ENCODE assay signal across 8 cellular contexts in the genomic region with DNA sequence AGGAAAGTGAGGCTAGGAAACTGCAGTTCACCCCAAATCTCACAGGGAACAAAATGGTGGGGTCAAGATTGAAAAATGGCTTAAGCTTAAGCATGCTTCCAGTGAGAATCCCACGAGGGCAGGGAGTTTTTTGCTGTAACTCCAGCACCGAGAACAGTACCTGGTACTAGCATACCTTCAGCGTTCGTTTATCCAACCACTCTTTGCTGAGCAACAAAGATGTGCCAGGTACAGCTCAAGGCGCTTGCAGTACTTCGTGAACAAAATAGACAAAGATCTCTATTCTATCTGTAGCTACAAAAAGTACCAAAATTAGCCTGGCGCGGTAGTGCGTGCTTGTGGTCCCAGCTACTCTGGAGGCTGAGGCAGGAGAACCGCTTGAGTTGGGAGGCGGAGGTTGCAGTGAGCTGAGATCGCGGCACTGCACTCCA. TPM values are rescaled to one million over a fixed set of nuclear protein-coding genes. Genes with fewer than 3 reads are reported as not detected.
DNase-seq lines count a peak whose midpoint lies in the region; ATAC-seq and TF ChIP-seq lines count a peak whose summit lies in the region.

No MANE protein-coding gene starts in this region.

- H4K5ac ChIP-seq in H9 (ENCODE audit: insufficient read length, low read depth, low read length), result no peak overlapping the region

- H4K91ac ChIP-seq in H9 (ENCODE audit: insufficient read length, low read depth, low read length), result no peak overlapping the region

- no peaks in the 10 kb centered on the region for H3K9me3 Mint-ChIP-seq in H9

- H3K27ac Mint-ChIP-seq in H9, result peak overlapping the region; percentile 93 to 97 (median 95); a peak in 6 of 7 replicates

- no peak overlapping the region for H2AK5ac ChIP-seq in H9 (ENCODE audit: insufficient read length, low read length)

- H4K20me1 ChIP-seq in H9 (ENCODE audit: control insufficient read depth, insufficient read depth, insufficient read length), result no peaks in the 10 kb centered on the region

- peaks cover 0 to 2% (median 2%) of the 10 kb centered on the region in 3 experiments; a peak in 3 of 7 replicates for H3K36me3 Mint-ChIP-seq in H9 (ENCODE audit: insufficient read depth in 1 of 3, low read depth in 3 of 3)

- intact Hi-C loops in gastrocnemius medialis (cut with DNase I; ENCODE audit: low total_unique reads), result no loop called here

- no peaks in the 10 kb centered on the region for H3K27me3 Mint-ChIP-seq in H9 (ENCODE audit: low read depth)

- no peak overlapping the region for H2BK120ac ChIP-seq in H9 (ENCODE audit: low read depth, low read length, poor library complexity, severe bottlenecking)

- H3K36me3 ChIP-seq in gastroesophageal sphincter (no peaks in the 10 kb centered on the region), gastrocnemius medialis (no peaks in the 10 kb centered on the region)

- no peak for ATAC-seq in gastroesophageal sphincter
- ATAC-seq in gastrocnemius medialis, result no peak
- no peak for ATAC-seq in HG02970 (IDR thresholded peaks at IDR 0.05; ENCODE audit: low FRiP score, unreplicated experiment)

- H3K27me3 ChIP-seq in H9 (ENCODE audit: insufficient read depth, low read length) (no peaks in the 10 kb centered on the region), gastroesophageal sphincter (no peaks in the 10 kb centered on the region), gastrocnemius medialis (no peaks in the 10 kb centered on the region)

- no peaks in the 10 kb centered on the region for H3K79me1 ChIP-seq in H9 (ENCODE audit: insufficient read depth, low read depth, low read length, poor library complexity, severe bottlenecking)

- no peak overlapping the region for H3K18ac ChIP-seq in H9 (ENCODE audit: insufficient read length, low read depth, low read length)

- DNase-seq in H9, result no peak
- peak; percentile 55 to 59 for DNase-seq in activated T-cell treated with anti-CD3 and anti-CD28 coated beads, Interleukin-2, amount 50 U/mL, for 48 hours
- no peak for DNase-seq in gastrocnemius medialis
- no peak for DNase-seq in T-helper 9 cell
- DNase-seq in SW 1271 (lab: John Stamatoyannopoulos, UW), result no peak

- no peak overlapping the region for H3K14ac ChIP-seq in H9 (ENCODE audit: insufficient read depth, low read length)

- H2BK12ac ChIP-seq in H9 (ENCODE audit: insufficient read length, low read depth, low read length), result no peak overlapping the region

- no peak overlapping the region for H2BK15ac ChIP-seq in H9 (ENCODE audit: low read depth, low read length)

- no peak overlapping the region for H3T11ph ChIP-seq in H9 (ENCODE audit: low read length)

- H3K9me3 ChIP-seq in H9 (ENCODE audit: control insufficient read depth, low read depth, low read length), result no peaks in the 10 kb centered on the region
- no peaks in the 10 kb centered on the region for H3K9me3 ChIP-seq in gastroesophageal sphincter
- H3K9me3 ChIP-seq in gastrocnemius medialis, result no peaks in the 10 kb centered on the region

- peak overlapping the region; percentile 90 for H3K9ac ChIP-seq in H9 (ENCODE audit: extremely low read depth, insufficient read length, low read length)

- in situ Hi-C loops in gastrocnemius medialis (cut with MboI; ENCODE audit: low sequenced_read_pairs in 4 of 4), result no loop called here

- H3K4me1 Mint-ChIP-seq in H9, result peaks cover 5 to 17% of the 10 kb centered on the region in 2 experiments

- peak overlapping the region; percentile 93 to 97 for H3K4me3 Mint-ChIP-seq in H9

- H3K79me2 ChIP-seq in H9 (ENCODE audit: insufficient read depth, low read length), result peaks cover 16% of the 10 kb centered on the region; the same call in 1 of the 2 replicates

- H3K56ac ChIP-seq in H9 (ENCODE audit: insufficient read length, low read depth, low read length), result no peak overlapping the region

- peak overlapping the region; percentile 71 for H3K27ac ChIP-seq in 22Rv1
- H3K27ac ChIP-seq in H9 (ENCODE audit: insufficient read length, low read depth, low read length), result peak overlapping the region; percentile 18
- peak overlapping the region; percentile 49 to 98 (median 96) for H3K27ac ChIP-seq in gastroesophageal sphincter
- H3K27ac ChIP-seq in gastrocnemius medialis, result peak overlapping the region; percentile 89 to 100 (median 98)

- no peak overlapping the region for H2AFZ ChIP-seq in H9 (ENCODE audit: low read length)

- H3K4me3 ChIP-seq in gastroesophageal sphincter (peak overlapping the region; percentile 72 to 99), gastrocnemius medialis (peak overlapping the region; percentile 70 to 100 (median 97))

- H3K4me1 ChIP-seq in H9 (ENCODE audit: insufficient read depth, low read length) (no peaks in the 10 kb centered on the region), gastroesophageal sphincter (peaks cover 3 to 49% (median 19%) of the 10 kb centered on the region in 3 donors), gastrocnemius medialis (peaks cover 39 to 44% of the 10 kb centered on the region in 2 donors)

- WGBS in H9 (ENCODE audit: extremely low coverage, insufficient read length, low lambda C conversion rate), result no CpG with 5 or more reads among the region's 13 CpGs
- 50 to 60% methylated on average over 4 to 13 of the region's 13 CpGs for WGBS in gastroesophageal sphincter (ENCODE audit: low coverage in 1 of 2), 2 donors

- TF ChIP-seq POLR2A in gastroesophageal sphincter (IDR thresholded peaks at IDR 0.05) (no peak), gastrocnemius medialis (IDR thresholded peaks at IDR 0.05) (no peak)

- no peak overlapping the region for H2BK20ac ChIP-seq in H9 (ENCODE audit: low read depth, low read length, poor library complexity, severe bottlenecking)

- no peak overlapping the region for H2BK5ac ChIP-seq in H9 (ENCODE audit: insufficient read length, low read length)

- H3K23me2 ChIP-seq in H9 (ENCODE audit: insufficient read length, low read depth, low read length, poor library complexity, severe bottlenecking), result peaks cover 8% of the 10 kb centered on the region

- peak overlapping the region; percentile 86 for H3K4me2 ChIP-seq in H9 (ENCODE audit: insufficient read depth, insufficient read length, low read length)

- no peak for TF ChIP-seq EP300 in gastroesophageal sphincter (IDR thresholded peaks at IDR 0.05)

- TF ChIP-seq CTCF in 22Rv1 (IDR thresholded peaks at IDR 0.05), result no peak
- no peak for TF ChIP-seq CTCF in H9 (conservative IDR thresholded peaks at IDR 0.05)
- no peak for TF ChIP-seq CTCF in gastroesophageal sphincter (IDR thresholded peaks at IDR 0.05)
- TF ChIP-seq CTCF in gastrocnemius medialis (IDR thresholded peaks at IDR 0.05 in 4 of 5, conservative IDR thresholded peaks at IDR 0.05 in 1 of 5), result no peak

- H4K8ac ChIP-seq in H9 (replicated peaks; ENCODE audit: insufficient read length, low read depth, low read length), result no peak overlapping the region

- no peak overlapping the region for H3K4ac ChIP-seq in H9 (ENCODE audit: low read depth, low read length)

- H3K23ac ChIP-seq in H9 (ENCODE audit: insufficient read length, low read depth, low read length), result no peak overlapping the region

RNA-seq across cellular contexts. Expression of a gene that starts 0.8 kb away (rescaled TPM):
- 48.0 and 53.3 TPM in 2 replicates for total RNA-seq in H9 (2021)
- total RNA-seq in gastroesophageal sphincter, result 10 to 100 TPM; 28.5 to 49.9 (median 38.0) TPM
- total RNA-seq in gastrocnemius medialis, result 10 to 100 TPM; 49.4 to 80.6 (median 73.6) TPM

RNA-seq across cellular contexts. Expression of a gene that starts 10.0 kb away (rescaled TPM):
- total RNA-seq in H9 (2021) (21.8 and 24.4 TPM in 2 replicates), gastroesophageal sphincter (10 to 100 TPM; 10.9 to 16.5 (median 13.4) TPM), gastrocnemius medialis (10 to 100 TPM in 3 of 4 donors, 1 to 10 TPM in 1; 8.7 to 15.0 (median 13.4) TPM)

RNA-seq across cellular contexts. Expression of a gene that starts 47.1 kb away (rescaled TPM):
- total RNA-seq in H9 (2021) (14.1 and 15.5 TPM in 2 replicates), gastroesophageal sphincter (10 to 100 TPM in 1 of 4 donors, 1 to 10 TPM in 3; 6.9 to 15.9 (median 7.7) TPM), gastrocnemius medialis (1 to 10 TPM; 1.1 to 4.7 (median 3.4) TPM)

RNA-seq across cellular contexts. Expression of a gene that starts 50.8 kb away (rescaled TPM):
- 240 and 244 TPM in 2 replicates for total RNA-seq in H9 (2021)
- total RNA-seq in gastroesophageal sphincter, result 10 to 100 TPM; 53.7 to 88.5 (median 81.5) TPM
- 10 to 100 TPM; 39.9 to 69.3 (median 46.0) TPM for total RNA-seq in gastrocnemius medialis

Comparison
In these comparisons a context has a peak if more than half of its experiments do, and no peak if none do; other contexts are left out.
1. H3K27ac ChIP-seq: peak in every context shown above with its lines; median percentile 98 in gastrocnemius medialis; 96 in gastroesophageal sphincter; 71 in 22Rv1; 18 in H9.
2. DNase-seq: peak in activated T-cell treated with anti-CD3 and anti-CD28 coated beads, Interleukin-2, amount 50 U/mL, for 48 hours (2 of 2); none in H9 (single experiment), gastrocnemius medialis (0 of 2), T-helper 9 cell (single experiment) and SW 1271 (0 of 2).